3 cellular contexts compared by ENCODE assay signal in genomic region chr5:177826073-177826472, GRCh38. TPM values are rescaled to one million over a fixed set of nuclear protein-coding genes. Genes with fewer than 3 reads are reported as not detected.
"Had no signal": no experiment of that assay in that cellular context is flagged by ENCODE, and none has a peak within 500 bp of the region (broad histone marks: within the 10 kb centered on the region; RNA-seq: fewer than 3 reads in every experiment).

No MANE protein-coding gene starts in this region.

RNA-seq across cellular contexts. Expression of gene FAM153A, which starts 43.4 kb away (rescaled TPM):
- total RNA-seq: ascending aorta, NCI-H460, RPMI7951 had no signal
